Comparison of ENCODE assay signal across 8 cellular contexts in genomic region chr15:83380682-83381081, GRCh38.
DNase-seq lines count a peak whose midpoint lies in the region; ATAC-seq and TF ChIP-seq lines count a peak whose summit lies in the region.

No MANE protein-coding gene starts in this region.

- H3K79me2 ChIP-seq in SU-DHL-6 (ENCODE audit: insufficient read depth, low read length) = no peaks in the 10 kb centered on the region
- H3K79me2 ChIP-seq in fibroblast of lung (ENCODE audit: control insufficient read depth, insufficient read depth, low read length) = no peaks in the 10 kb centered on the region

- H3K9me2 ChIP-seq in SU-DHL-6 (replicated peaks; ENCODE audit: insufficient read depth, low read length) = no peaks in the 10 kb centered on the region

- H3F3A ChIP-seq in SU-DHL-6 (ENCODE audit: insufficient read depth) = no peaks in the 10 kb centered on the region

- ATAC-seq in GM19324 (IDR thresholded peaks at IDR 0.05; ENCODE audit: low FRiP score, unreplicated experiment) = peak; percentile 67
- peak; percentile 83 for ATAC-seq in HG03354 (IDR thresholded peaks at IDR 0.05; ENCODE audit: poor library complexity, severe bottlenecking, unreplicated experiment)

- H3K9ac ChIP-seq in SU-DHL-6 (ENCODE audit: low read length) (no peak overlapping the region), fibroblast of lung (ENCODE audit: insufficient read depth, low read length) (no peak overlapping the region)

- TF ChIP-seq CTCF in SU-DHL-6 (IDR thresholded peaks at IDR 0.05; ENCODE audit: insufficient read depth, low read length, poor library complexity, severe bottlenecking) (peak; percentile 39), fibroblast of lung (conservative IDR thresholded peaks at IDR 0.05 in 1 of 2, IDR thresholded peaks at IDR 0.05 in 1 of 2; ENCODE audit: low read depth in 1 of 2, low read length in 2 of 2) (peak; percentile 25 to 40)

- no peak overlapping the region for H3K4me2 ChIP-seq in SU-DHL-6 (ENCODE audit: low read depth, low read length, poor library complexity, severe bottlenecking)
- no peak overlapping the region for H3K4me2 ChIP-seq in fibroblast of lung (ENCODE audit: extremely low read depth, insufficient read depth, low read length)

- no peaks in the 10 kb centered on the region for H3K36me3 ChIP-seq in SU-DHL-6 (ENCODE audit: low read length)
- H3K36me3 ChIP-seq in fibroblast of lung (ENCODE audit: control insufficient read depth, insufficient read depth, low read length) = no peaks in the 10 kb centered on the region

- no peak overlapping the region for H3K27ac ChIP-seq in SU-DHL-6 (ENCODE audit: low read depth, low read length)
- no peak overlapping the region for H3K27ac ChIP-seq in fibroblast of lung (ENCODE audit: insufficient read depth, low read length)

- peaks cover 11% of the 10 kb centered on the region for H3K4me1 ChIP-seq in fibroblast of lung (ENCODE audit: control insufficient read depth, extremely low read depth, insufficient read depth, low read length)

- H4K20me1 ChIP-seq in SU-DHL-6 (ENCODE audit: low read depth, low read length) = no peaks in the 10 kb centered on the region
- H4K20me1 ChIP-seq in fibroblast of lung (ENCODE audit: control insufficient read depth, extremely low read depth, insufficient read depth, low read length) = no peaks in the 10 kb centered on the region

- no peaks in the 10 kb centered on the region for H3K9me3 ChIP-seq in SU-DHL-6 (ENCODE audit: insufficient read depth, low read length)
- no peaks in the 10 kb centered on the region for H3K9me3 ChIP-seq in fibroblast of lung (ENCODE audit: control insufficient read depth, insufficient read depth, low read depth, low read length)

- H3K4me3 ChIP-seq in SU-DHL-6 (ENCODE audit: insufficient read depth, low read length, poor library complexity, severe bottlenecking) = no peak overlapping the region
- H3K4me3 ChIP-seq in fibroblast of lung (replicated peaks in 1 of 4; ENCODE audit: control extremely low read depth in 1 of 4, insufficient read depth in 1 of 4, low read depth in 3 of 4, low read length in 4 of 4) = no peak overlapping the region

- H2AFZ ChIP-seq in SU-DHL-6 (ENCODE audit: low read depth, low read length, severe bottlenecking) (no peak overlapping the region), fibroblast of lung (ENCODE audit: low read length) (no peak overlapping the region)

- peak; percentile 6 for DNase-seq in DMS114 treated with DMSO at 0.1 percent for 48 hours (lab: John Stamatoyannopoulos, UW; ENCODE audit: unreplicated experiment)
- peak; percentile 29 to 58 for DNase-seq in fibroblast of lung (ENCODE audit: low read depth in 2 of 2)
- DNase-seq in pulmonary artery endothelial cell (ENCODE audit: low read depth, low spot score) = peak; percentile 8
- no peak for DNase-seq in NCI-H2029 treated with DMSO at 0.1 percent for 48 hours (lab: John Stamatoyannopoulos, UW)
- DNase-seq in NCI-H510A (lab: John Stamatoyannopoulos, UW) = no peak

- H3K27me3 ChIP-seq in SU-DHL-6 (ENCODE audit: low read length) (no peaks in the 10 kb centered on the region), fibroblast of lung (ENCODE audit: control insufficient read depth, insufficient read depth, low read length) (no peaks in the 10 kb centered on the region)

Comparison
In these comparisons a context has a peak if more than half of its experiments do, and no peak if none do; other contexts are left out.
1. DNase-seq: peak in DMS114 treated with DMSO at 0.1 percent for 48 hours (single experiment), fibroblast of lung (2 of 2) and pulmonary artery endothelial cell (single experiment); none in NCI-H2029 treated with DMSO at 0.1 percent for 48 hours (single experiment) and NCI-H510A (single experiment).